25 cellular contexts compared by ENCODE assay signal in the genomic region with DNA sequence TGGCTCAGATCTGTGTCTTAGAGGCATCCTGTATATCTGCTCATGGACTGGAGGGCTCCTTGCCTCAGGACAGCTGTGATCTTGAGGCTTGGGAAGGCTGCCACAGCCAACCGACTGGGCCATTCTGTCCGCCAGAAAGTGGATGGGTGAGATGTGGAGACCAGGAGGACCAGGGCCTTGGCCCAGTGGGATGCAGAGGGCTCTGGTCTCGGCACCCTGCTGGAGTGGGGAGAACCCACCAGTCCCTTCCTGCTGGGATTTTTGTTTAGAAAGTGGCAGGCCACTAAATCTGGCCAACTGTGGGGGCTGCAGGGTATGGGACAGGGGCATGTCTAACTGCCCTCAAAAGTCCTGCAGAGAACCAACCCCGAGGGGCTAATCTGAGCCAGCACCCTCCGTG.
DNase-seq lines count a peak whose midpoint lies in the region; ATAC-seq and TF ChIP-seq lines count a peak whose summit lies in the region.
"Had no signal": no experiment of that assay in that cellular context is flagged by ENCODE, and none has a peak within 500 bp of the region (broad histone marks: within the 10 kb centered on the region; RNA-seq: fewer than 3 reads in every experiment).

No MANE protein-coding gene starts in this region.

- intact Hi-C loops in heart right ventricle (cut with DNase I) (no loop called here), Right ventricle myocardium inferior (cut with DNase I) (loop anchor here (5.0 kb wide), 1 partner anchor 33 kb away; no protein-coding TSS in a partner anchor), right cardiac atrium (cut with DNase I) (no loop called here), gastrocnemius medialis (cut with DNase I; ENCODE audit: low total_unique reads) (no loop called here), aorta (cut with DNase I) (loop anchor here in 1 of 2 donors (5.0 to 10.0 kb wide), 2 partner anchors 129 to 143 kb away; no protein-coding TSS in a partner anchor)

- H3K9me3 ChIP-seq in heart right ventricle = no peaks in the 10 kb centered on the region
- H3K9me3 ChIP-seq in right cardiac atrium (ENCODE audit: control insufficient read depth, low read length) = no peaks in the 10 kb centered on the region
- H3K9me3 ChIP-seq in gastrocnemius medialis = no peaks in the 10 kb centered on the region
- H3K9me3 ChIP-seq in aorta (ENCODE audit: control insufficient read depth, low read length) = no peaks in the 10 kb centered on the region
- H3K9me3 ChIP-seq: colonic mucosa, pancreas, right lobe of liver, tibial nerve had no signal

- H3K27me3 ChIP-seq in heart right ventricle = no peaks in the 10 kb centered on the region
- no peaks in the 10 kb centered on the region for H3K27me3 ChIP-seq in right cardiac atrium (ENCODE audit: control insufficient read depth, insufficient read depth)
- H3K27me3 ChIP-seq in gastrocnemius medialis = no peaks in the 10 kb centered on the region
- no peaks in the 10 kb centered on the region for H3K27me3 ChIP-seq in aorta (ENCODE audit: control insufficient read depth in 1 of 2, insufficient read depth in 2 of 2, low read length in 1 of 2)
- H3K27me3 ChIP-seq: brain microvascular endothelial cell, colonic mucosa, pancreas, right lobe of liver, tibial nerve had no signal

- in situ Hi-C loops in gastrocnemius medialis (cut with MboI; ENCODE audit: low sequenced_read_pairs in 4 of 4) = no loop called here

- 72 to 81% methylated on average over 5 of the region's 5 CpGs for WGBS in heart right ventricle, 2 donors
- WGBS in right cardiac atrium = 73% methylated on average over 5 of the region's 5 CpGs
- WGBS in aorta, 2 donors = 43 to 44% methylated on average over 5 of the region's 5 CpGs

- no peak for DNase-seq in heart right ventricle
- no peak for DNase-seq in Right ventricle myocardium inferior (ENCODE audit: missing footprints)
- peak in 2 of 3 donors; percentile 14 to 36 for DNase-seq in right cardiac atrium
- no peak for DNase-seq in gastrocnemius medialis
- peak; percentile 39 to 57 for DNase-seq in aorta
- no peak for DNase-seq in activated T-cell treated with anti-CD3 and anti-CD28 coated beads for 4 hours
- no peak for DNase-seq in epidermal melanocyte (ENCODE audit: insufficient read length, low spot score)
- no peak for DNase-seq in Kasumi-1 (lab: John Stamatoyannopoulos, UW)
- DNase-seq: activated gamma-delta T cell treated with Interleukin-2 at 50 U/mL for 16 hours; activated T-cell treated with anti-CD3 and anti-CD28 coated beads, Interleukin-2, amount 50 U/mL, for 4 hours; brain microvascular endothelial cell; CD4-positive, alpha-beta memory T cell; colonic mucosa; EL; HFFc6; NCI-H1436; NCI-H774; right lobe of liver; RPMI8226; stimulated activated naive B cell treated with anti-CD40 and anti-IgM and Interleukin-4, amounts not matched to agents 10 μg/mL and 1 μg/mL and 100 μg/mL, for 72 hours had no signal

- H3K4me1 ChIP-seq in heart right ventricle = peaks cover 5 to 29% (median 26%) of the 10 kb centered on the region in 9 donors
- H3K4me1 ChIP-seq in right cardiac atrium (ENCODE audit: control insufficient read depth, insufficient read depth, low read length) = peaks cover 9% of the 10 kb centered on the region
- peaks cover 23 to 25% of the 10 kb centered on the region in 2 donors for H3K4me1 ChIP-seq in gastrocnemius medialis
- no peaks in the 10 kb centered on the region for H3K4me1 ChIP-seq in aorta (ENCODE audit: control insufficient read depth in 1 of 2, insufficient read depth in 2 of 2, low read length in 2 of 2)
- H3K4me1 ChIP-seq: colonic mucosa, pancreas, right lobe of liver, tibial nerve had no signal

- TF ChIP-seq CTCF in heart right ventricle (IDR thresholded peaks at IDR 0.05) = no peak
- TF ChIP-seq CTCF in gastrocnemius medialis (IDR thresholded peaks at IDR 0.05 in 4 of 5, conservative IDR thresholded peaks at IDR 0.05 in 1 of 5) = no peak

- peaks cover 0 to 12% (median 0%) of the 10 kb centered on the region in 9 donors for H3K36me3 ChIP-seq in heart right ventricle
- H3K36me3 ChIP-seq in gastrocnemius medialis = peaks cover 0 to 6% of the 10 kb centered on the region in 2 donors
- H3K36me3 ChIP-seq in aorta (ENCODE audit: control insufficient read depth in 1 of 2, insufficient read depth in 2 of 2, low read length in 1 of 2) = no peaks in the 10 kb centered on the region
- H3K36me3 ChIP-seq: brain microvascular endothelial cell, colonic mucosa, pancreas, right lobe of liver had no signal

- ATAC-seq in heart right ventricle = peak in 3 of 8 donors; percentile 6 to 8 (median 7)
- no peak for ATAC-seq in Right ventricle myocardium inferior
- peak in 1 of 2 donors; percentile 10 for ATAC-seq in right cardiac atrium
- peak in 1 of 2 donors; percentile 26 for ATAC-seq in gastrocnemius medialis
- ATAC-seq in aorta (ENCODE audit: low FRiP score) = peak; percentile 17
- ATAC-seq: activated T-cell treated with anti-CD3 and anti-CD28 coated beads, Interleukin-2, amount 50 U/mL, for 4 hours; GM12878 had no signal

- H3K4me3 ChIP-seq in heart right ventricle (no peak overlapping the region), right cardiac atrium (ENCODE audit: low read length) (no peak overlapping the region), gastrocnemius medialis (no peak overlapping the region), aorta (ENCODE audit: low read length in 2 of 2) (no peak overlapping the region)
- H3K4me3 ChIP-seq: colonic mucosa, GM12878, GM23248, pancreas, right lobe of liver, tibial nerve had no signal

- no peak for TF ChIP-seq POLR2A in gastrocnemius medialis (IDR thresholded peaks at IDR 0.05)

- H3K27ac ChIP-seq in heart right ventricle = peak overlapping the region; percentile 41 to 89 (median 82)
- peak overlapping the region; percentile 46 for H3K27ac ChIP-seq in right cardiac atrium (ENCODE audit: low read length)
- peak overlapping the region; percentile 66 to 84 (median 77) for H3K27ac ChIP-seq in gastrocnemius medialis
- peak overlapping the region; percentile 57 to 77 for H3K27ac ChIP-seq in aorta (ENCODE audit: low read depth in 1 of 2, low read length in 2 of 2)
- H3K27ac ChIP-seq: brain microvascular endothelial cell, colonic mucosa, GM23248, HL-60, pancreas, right lobe of liver, tibial nerve had no signal

Comparison
In these comparisons a context has a peak if more than half of its experiments do, and no peak if none do; other contexts are left out.
1. DNase-seq: peak in right cardiac atrium (2 of 3) and aorta (2 of 2); none in heart right ventricle (0 of 2), Right ventricle myocardium inferior (single experiment), gastrocnemius medialis (0 of 2), activated T-cell treated with anti-CD3 and anti-CD28 coated beads for 4 hours (single experiment), epidermal melanocyte (single experiment) and Kasumi-1 (0 of 2).
2. Peak in every context shown above with its lines, with median percentiles within 50 percentile points of each other: H3K27ac ChIP-seq.